In the genomic region with DNA sequence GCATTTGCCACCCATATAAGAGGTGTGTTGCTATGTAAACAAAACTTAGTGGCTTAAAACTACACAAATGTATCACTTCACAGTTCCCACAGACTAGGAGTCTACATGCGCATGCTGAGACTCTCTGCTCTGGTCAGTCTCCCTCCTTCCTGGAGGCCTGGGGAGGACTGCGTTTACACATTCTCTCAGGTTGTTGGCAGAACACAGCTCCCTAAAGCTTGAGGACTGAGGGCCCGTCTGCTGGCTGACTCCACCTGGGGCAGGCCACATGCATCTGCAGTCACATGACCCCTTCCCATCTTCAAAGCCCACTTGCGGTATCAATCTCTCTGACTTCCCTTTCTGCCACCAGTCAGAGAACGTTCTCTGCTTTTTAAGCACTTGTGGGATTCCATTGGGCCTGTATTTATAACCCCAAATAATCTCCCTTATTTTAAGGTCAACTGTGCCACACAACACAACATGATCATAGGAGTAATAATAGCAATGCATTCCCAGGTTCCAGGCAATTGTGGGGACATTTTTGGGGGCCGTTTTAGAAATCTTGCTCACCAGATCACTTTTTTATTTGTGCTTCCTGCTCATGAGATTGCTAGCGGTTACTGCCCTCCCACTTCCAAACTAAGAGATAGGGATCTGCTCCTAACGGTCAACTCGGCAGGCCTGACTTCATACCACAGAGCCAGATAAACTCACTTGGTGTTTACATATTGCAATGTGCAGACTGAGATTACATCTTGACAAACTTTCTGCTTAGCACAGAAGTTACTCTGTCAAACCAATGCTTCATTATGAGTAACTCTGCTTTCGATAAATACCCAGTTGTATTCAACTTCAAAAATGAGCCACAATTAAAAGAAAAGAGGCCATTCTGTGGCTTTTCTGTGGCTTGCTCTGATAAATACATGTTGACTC, we compare ENCODE assay signal across 9 cellular contexts.
DNase-seq lines count a peak whose midpoint lies in the region; ATAC-seq, FAIRE-seq and TF ChIP-seq lines count a peak whose summit lies in the region.
"Had no signal": no experiment of that assay in that cellular context is flagged by ENCODE, and none has a peak within 500 bp of the region (broad histone marks: within the 10 kb centered on the region; RNA-seq: fewer than 3 reads in every experiment).

No MANE protein-coding gene starts in this region.

- DNase-seq in GM23338 (ENCODE audit: low spot score) (peak; percentile 54), caudate nucleus (lab: John Stamatoyannopoulos, UW) (no peak), middle frontal gyrus (ENCODE audit: extremely low spot score, low spot score) (peak; percentile 12), GOT3 (lab: John Stamatoyannopoulos, UW) (no peak), BE2C (no peak), NCI-H1694 treated with DMSO at 0.1 percent for 48 hours (lab: John Stamatoyannopoulos, UW) (no peak), GM19239 (ENCODE audit: insufficient read length, low spot score) (no peak)
- peak; percentile 63 for DNase-seq in T-helper 2 cell treated with Interferon-gamma antibody and Interleukin-4, amounts not matched to agents 5 μg/mL and 100 μg/mL, for 36 hours (ENCODE audit: low spot score)

- no peak overlapping the region for H3K4me2 ChIP-seq in GM23338

- peaks cover 29% of the 10 kb centered on the region for H3K4me1 Mint-ChIP-seq in GM23338
- H3K4me1 Mint-ChIP-seq in T-helper 2 cell treated with Interferon-gamma antibody and Interleukin-4, amounts not matched to agents 5 μg/mL and 100 μg/mL, for 36 hours (ENCODE audit: low read depth): peaks cover 33% of the 10 kb centered on the region

- H4K20me1 ChIP-seq in GM23338 (replicated peaks; ENCODE audit: insufficient read depth): no peaks in the 10 kb centered on the region

- no peak for FAIRE-seq in GM19239 (lab: Jason Lieb, UNC)

- TF ChIP-seq CTCF in GM23338 (conservative IDR thresholded peaks at IDR 0.05; ENCODE audit: low read depth in 2 of 2) (no peak), BE2C (IDR thresholded peaks at IDR 0.05; ENCODE audit: low read depth, low read length) (no peak)

- H3K27me3 ChIP-seq in GM23338 (ENCODE audit: insufficient read depth): no peaks in the 10 kb centered on the region
- H3K27me3 ChIP-seq in BE2C: no peaks in the 10 kb centered on the region

- H3K9me2 ChIP-seq in GM23338 (ENCODE audit: insufficient read depth): 0 out of 2 replicates have a peak, but pooled peaks cover 6% of the 10 kb centered on the region

- ATAC-seq in GM23338: peak; percentile 55

- H3K27me3 Mint-ChIP-seq in GM23338 (ENCODE audit: insufficient read depth, low read depth, poor library complexity): peaks cover 6% of the 10 kb centered on the region
- H3K27me3 Mint-ChIP-seq in T-helper 2 cell treated with Interferon-gamma antibody and Interleukin-4, amounts not matched to agents 5 μg/mL and 100 μg/mL, for 36 hours (ENCODE audit: low read depth): no peaks in the 10 kb centered on the region

- no peaks in the 10 kb centered on the region; the same call in 2 of the 3 replicates for H3K9me3 Mint-ChIP-seq in GM23338
- no peaks in the 10 kb centered on the region for H3K9me3 Mint-ChIP-seq in T-helper 2 cell treated with Interferon-gamma antibody and Interleukin-4, amounts not matched to agents 5 μg/mL and 100 μg/mL, for 36 hours
- H3K9me3 Mint-ChIP-seq: neural crest cell had no signal

- no peaks in the 10 kb centered on the region for H3F3A ChIP-seq in GM23338 (replicated peaks; ENCODE audit: low read depth)

- no peak overlapping the region for H3K4me3 Mint-ChIP-seq in GM23338
- peak overlapping the region; percentile 63 for H3K4me3 Mint-ChIP-seq in T-helper 2 cell treated with Interferon-gamma antibody and Interleukin-4, amounts not matched to agents 5 μg/mL and 100 μg/mL, for 36 hours
- H3K4me3 Mint-ChIP-seq: neural crest cell had no signal

- H3K36me3 ChIP-seq in GM23338 (ENCODE audit: insufficient read depth) (no peaks in the 10 kb centered on the region), BE2C (no peaks in the 10 kb centered on the region)

- H3K27ac Mint-ChIP-seq in GM23338: peak overlapping the region; percentile 76
- peak overlapping the region; percentile 93 for H3K27ac Mint-ChIP-seq in T-helper 2 cell treated with Interferon-gamma antibody and Interleukin-4, amounts not matched to agents 5 μg/mL and 100 μg/mL, for 36 hours

- H3K79me2 ChIP-seq in GM23338 (replicated peaks; ENCODE audit: insufficient read depth): peaks cover 16% of the 10 kb centered on the region

- no peaks in the 10 kb centered on the region; the same call in 2 of the 3 replicates for H3K36me3 Mint-ChIP-seq in GM23338 (ENCODE audit: low read depth)
- H3K36me3 Mint-ChIP-seq in T-helper 2 cell treated with Interferon-gamma antibody and Interleukin-4, amounts not matched to agents 5 μg/mL and 100 μg/mL, for 36 hours (ENCODE audit: low read depth): no peaks in the 10 kb centered on the region

- H3K4me3 ChIP-seq in GM23338 (no peak overlapping the region), BE2C (ENCODE audit: low read depth, low read length) (no peak overlapping the region)

- H3K27ac ChIP-seq in GM23338 (ENCODE audit: low read depth): no peak overlapping the region; the same call in 1 of the 2 replicates
- H3K27ac ChIP-seq in caudate nucleus (ENCODE audit: low read depth, low read length): peak overlapping the region; percentile 38

- H3K9me3 ChIP-seq in BE2C: no peaks in the 10 kb centered on the region

- H3K4me1 ChIP-seq in GM23338 (ENCODE audit: insufficient read depth) (peaks cover 21% of the 10 kb centered on the region), BE2C (peaks cover 14% of the 10 kb centered on the region)

- H2AFZ ChIP-seq in GM23338: no peak overlapping the region

TF ChIP-seq in GM23338, 12 proteins besides CTCF, POLR2A, EP300 and RAD21:
- TF ChIP-seq JUNB (IDR thresholded peaks at IDR 0.05; ENCODE audit: unreplicated experiment) (no peak), POLR2AphosphoS5 (IDR thresholded peaks at IDR 0.05; ENCODE audit: low read depth) (no peak)
- TF ChIP-seq, protein P1, sequence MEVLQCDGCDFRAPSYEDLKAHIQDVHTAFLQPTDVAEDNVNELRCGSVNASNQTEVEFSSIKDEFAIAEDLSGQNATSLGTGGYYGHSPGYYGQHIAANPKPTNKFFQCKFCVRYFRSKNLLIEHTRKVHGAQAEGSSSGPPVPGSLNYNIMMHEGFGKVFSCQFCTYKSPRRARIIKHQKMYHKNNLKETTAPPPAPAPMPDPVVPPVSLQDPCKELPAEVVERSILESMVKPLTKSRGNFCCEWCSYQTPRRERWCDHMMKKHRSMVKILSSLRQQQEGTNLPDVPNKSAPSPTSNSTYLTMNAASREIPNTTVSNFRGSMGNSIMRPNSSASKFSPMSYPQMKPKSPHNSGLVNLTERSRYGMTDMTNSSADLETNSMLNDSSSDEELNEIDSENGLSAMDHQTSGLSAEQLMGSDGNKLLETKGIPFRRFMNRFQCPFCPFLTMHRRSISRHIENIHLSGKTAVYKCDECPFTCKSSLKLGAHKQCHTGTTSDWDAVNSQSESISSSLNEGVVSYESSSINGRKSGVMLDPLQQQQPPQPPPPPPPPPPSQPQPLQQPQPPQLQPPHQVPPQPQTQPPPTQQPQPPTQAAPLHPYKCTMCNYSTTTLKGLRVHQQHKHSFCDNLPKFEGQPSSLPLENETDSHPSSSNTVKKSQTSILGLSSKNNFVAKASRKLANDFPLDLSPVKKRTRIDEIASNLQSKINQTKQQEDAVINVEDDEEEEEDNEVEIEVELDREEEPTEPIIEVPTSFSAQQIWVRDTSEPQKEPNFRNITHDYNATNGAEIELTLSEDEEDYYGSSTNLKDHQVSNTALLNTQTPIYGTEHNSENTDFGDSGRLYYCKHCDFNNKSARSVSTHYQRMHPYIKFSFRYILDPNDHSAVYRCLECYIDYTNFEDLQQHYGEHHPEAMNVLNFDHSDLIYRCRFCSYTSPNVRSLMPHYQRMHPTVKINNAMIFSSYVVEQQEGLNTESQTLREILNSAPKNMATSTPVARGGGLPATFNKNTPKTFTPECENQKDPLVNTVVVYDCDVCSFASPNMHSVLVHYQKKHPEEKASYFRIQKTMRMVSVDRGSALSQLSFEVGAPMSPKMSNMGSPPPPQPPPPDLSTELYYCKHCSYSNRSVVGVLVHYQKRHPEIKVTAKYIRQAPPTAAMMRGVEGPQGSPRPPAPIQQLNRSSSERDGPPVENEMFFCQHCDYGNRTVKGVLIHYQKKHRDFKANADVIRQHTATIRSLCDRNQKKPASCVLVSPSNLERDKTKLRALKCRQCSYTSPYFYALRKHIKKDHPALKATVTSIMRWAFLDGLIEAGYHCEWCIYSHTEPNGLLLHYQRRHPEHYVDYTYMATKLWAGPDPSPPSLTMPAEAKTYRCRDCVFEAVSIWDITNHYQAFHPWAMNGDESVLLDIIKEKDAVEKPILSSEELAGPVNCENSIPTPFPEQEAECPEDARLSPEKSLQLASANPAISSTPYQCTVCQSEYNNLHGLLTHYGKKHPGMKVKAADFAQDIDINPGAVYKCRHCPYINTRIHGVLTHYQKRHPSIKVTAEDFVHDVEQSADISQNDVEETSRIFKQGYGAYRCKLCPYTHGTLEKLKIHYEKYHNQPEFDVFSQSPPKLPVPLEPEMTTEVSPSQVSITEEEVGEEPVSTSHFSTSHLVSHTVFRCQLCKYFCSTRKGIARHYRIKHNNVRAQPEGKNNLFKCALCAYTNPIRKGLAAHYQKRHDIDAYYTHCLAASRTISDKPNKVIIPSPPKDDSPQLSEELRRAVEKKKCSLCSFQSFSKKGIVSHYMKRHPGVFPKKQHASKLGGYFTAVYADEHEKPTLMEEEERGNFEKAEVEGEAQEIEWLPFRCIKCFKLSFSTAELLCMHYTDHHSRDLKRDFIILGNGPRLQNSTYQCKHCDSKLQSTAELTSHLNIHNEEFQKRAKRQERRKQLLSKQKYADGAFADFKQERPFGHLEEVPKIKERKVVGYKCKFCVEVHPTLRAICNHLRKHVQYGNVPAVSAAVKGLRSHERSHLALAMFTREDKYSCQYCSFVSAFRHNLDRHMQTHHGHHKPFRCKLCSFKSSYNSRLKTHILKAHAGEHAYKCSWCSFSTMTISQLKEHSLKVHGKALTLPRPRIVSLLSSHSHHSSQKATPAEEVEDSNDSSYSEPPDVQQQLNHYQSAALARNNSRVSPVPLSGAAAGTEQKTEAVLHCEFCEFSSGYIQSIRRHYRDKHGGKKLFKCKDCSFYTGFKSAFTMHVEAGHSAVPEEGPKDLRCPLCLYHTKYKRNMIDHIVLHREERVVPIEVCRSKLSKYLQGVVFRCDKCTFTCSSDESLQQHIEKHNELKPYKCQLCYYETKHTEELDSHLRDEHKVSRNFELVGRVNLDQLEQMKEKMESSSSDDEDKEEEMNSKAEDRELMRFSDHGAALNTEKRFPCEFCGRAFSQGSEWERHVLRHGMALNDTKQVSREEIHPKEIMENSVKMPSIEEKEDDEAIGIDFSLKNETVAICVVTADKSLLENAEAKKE (CRISPR knock-in tag; IDR thresholded peaks at IDR 0.05): no peak

Comparison
In these comparisons a context has a peak if more than half of its experiments do, and no peak if none do; other contexts are left out.
1. DNase-seq: peak in GM23338 (single experiment), T-helper 2 cell treated with Interferon-gamma antibody and Interleukin-4, amounts not matched to agents 5 μg/mL and 100 μg/mL, for 36 hours (single experiment) and middle frontal gyrus (single experiment); none in caudate nucleus (0 of 61), GOT3 (single experiment), BE2C (single experiment), NCI-H1694 treated with DMSO at 0.1 percent for 48 hours (single experiment) and GM19239 (single experiment).